Comparison of ENCODE assay signal across 1 cellular context in the genomic region with DNA sequence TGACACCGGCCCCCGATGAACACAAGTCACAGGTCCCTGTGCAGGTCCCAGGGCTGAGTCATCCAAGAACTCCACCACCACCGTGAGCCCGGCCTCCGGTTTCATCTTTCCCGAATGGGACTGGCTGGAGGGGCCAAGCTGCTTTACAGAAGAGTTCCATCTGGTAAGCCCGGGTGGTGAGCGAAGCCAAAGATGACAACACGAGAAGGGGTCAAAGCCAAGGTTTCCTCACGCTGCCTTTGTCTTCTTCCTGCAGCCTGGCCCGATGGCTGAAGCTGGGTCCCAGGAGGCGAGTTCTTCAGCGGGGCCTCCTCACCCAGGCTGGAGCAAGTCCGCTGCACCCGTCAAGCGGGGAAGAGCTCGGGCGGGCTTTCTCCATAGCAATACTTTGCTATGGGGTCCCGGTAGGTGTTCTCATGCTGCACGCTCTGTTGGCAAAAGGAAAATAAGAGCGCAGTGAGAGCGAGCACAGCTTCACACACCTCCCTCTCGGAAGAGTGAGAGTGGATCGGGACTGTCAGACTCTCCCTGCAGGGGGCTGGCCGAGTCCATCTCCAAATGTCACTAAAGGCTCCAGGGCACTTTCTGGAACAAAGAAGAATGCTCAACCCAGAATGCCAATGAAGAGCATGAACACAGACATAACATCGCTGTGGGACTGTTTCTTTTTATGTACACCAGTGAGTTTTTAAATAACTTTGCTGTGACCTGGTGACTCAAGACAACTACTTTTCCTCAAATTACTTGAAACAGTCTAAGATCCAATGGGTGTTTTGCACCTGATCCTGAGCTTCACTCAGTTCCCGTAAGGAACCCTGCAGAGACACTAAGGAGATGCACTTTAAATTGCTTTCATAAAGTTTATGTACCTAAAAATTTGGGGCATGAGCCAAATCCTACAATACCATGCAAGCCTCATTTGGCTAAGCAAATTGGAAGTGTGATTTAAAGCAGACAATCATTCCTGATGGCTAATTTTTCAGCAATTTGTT.
TF ChIP-seq lines count a peak whose summit lies in the region.

No MANE protein-coding gene starts in this region.

TF ChIP-seq in HEK293, 187 proteins besides CTCF, POLR2A, EP300 and RAD21 (continued from another document and continues in another):
- TF ChIP-seq TSHZ1 (tag by site-specific recombination; IDR thresholded peaks at IDR 0.05; ENCODE audit: borderline replicate concordance) (peak; percentile 59; the same call in 1 of the 2 replicates), KLF7 (tag by site-specific recombination; IDR thresholded peaks at IDR 0.05; ENCODE audit: borderline replicate concordance) (no peak), ZNF26 (tag by site-specific recombination; IDR thresholded peaks at IDR 0.05) (no peak), ZNF324 (tag by site-specific recombination; IDR thresholded peaks at IDR 0.05) (0 out of 2 replicates have a peak, but pooled peaks have one; percentile 25), ZNF558 (tag by site-specific recombination; IDR thresholded peaks at IDR 0.05) (no peak), ZNF362 (tag by site-specific recombination; IDR thresholded peaks at IDR 0.05) (no peak), ZNF292 (tag by site-specific recombination; IDR thresholded peaks at IDR 0.05; ENCODE audit: borderline replicate concordance, low read depth) (no peak), ZNF366 (tag by site-specific recombination; conservative IDR thresholded peaks at IDR 0.05) (peak; percentile 66), ZNF660 (tag by site-specific recombination; IDR thresholded peaks at IDR 0.05) (peak; percentile 83), KLF8 (tag by site-specific recombination; IDR thresholded peaks at IDR 0.05) (0 out of 2 replicates have a peak, but pooled peaks have one; percentile 21), ZNF184 (tag by site-specific recombination; IDR thresholded peaks at IDR 0.05) (no peak), ZNF549 (tag by site-specific recombination; IDR thresholded peaks at IDR 0.05) (no peak), FEZF1 (tag by site-specific recombination; IDR thresholded peaks at IDR 0.05) (peak; percentile 72), YY2 (tag by site-specific recombination; IDR thresholded peaks at IDR 0.05) (no peak), ZFHX2 (tag by site-specific recombination; conservative IDR thresholded peaks at IDR 0.05) (no peak), ZNF398 (tag by site-specific recombination; IDR thresholded peaks at IDR 0.05) (no peak), ZNF335 (tag by site-specific recombination; conservative IDR thresholded peaks at IDR 0.05) (peak; percentile 56), ZNF692 (tag by site-specific recombination; IDR thresholded peaks at IDR 0.05) (peak; percentile 49; the same call in 1 of the 2 replicates), ZNF175 (tag by site-specific recombination; IDR thresholded peaks at IDR 0.05) (no peak), ZNF785 (tag by site-specific recombination; IDR thresholded peaks at IDR 0.05) (no peak), ZNF146 (tag by site-specific recombination; IDR thresholded peaks at IDR 0.05) (no peak), ZNF747 (tag by site-specific recombination; IDR thresholded peaks at IDR 0.05) (no peak), WT1 (tag by site-specific recombination; IDR thresholded peaks at IDR 0.05) (peak; percentile 88), ZFP41 (tag by site-specific recombination; IDR thresholded peaks at IDR 0.05; ENCODE audit: borderline replicate concordance) (no peak), ZNF423 (tag by site-specific recombination; IDR thresholded peaks at IDR 0.05) (no peak), ZNF214 (tag by site-specific recombination; IDR thresholded peaks at IDR 0.05; ENCODE audit: borderline replicate concordance) (no peak), EGR2 (tag by site-specific recombination; IDR thresholded peaks at IDR 0.05; ENCODE audit: low read depth) (no peak), HOXA7 (CRISPR knock-in tag; IDR thresholded peaks at IDR 0.05; ENCODE audit: borderline replicate concordance) (no peak), ZNF529 (tag by site-specific recombination; IDR thresholded peaks at IDR 0.05; ENCODE audit: insufficient replicate concordance) (no peak), BCL11B (tag by site-specific recombination; IDR thresholded peaks at IDR 0.05; ENCODE audit: low read depth) (0 out of 2 replicates have a peak, but pooled peaks have one; percentile 77), ZNF350 (tag by site-specific recombination; IDR thresholded peaks at IDR 0.05) (no peak), ZNF571 (tag by site-specific recombination; IDR thresholded peaks at IDR 0.05) (no peak), ZNF837 (tag by site-specific recombination; IDR thresholded peaks at IDR 0.05) (0 out of 2 replicates have a peak, but pooled peaks have one; percentile 86), ZNF16 (tag by site-specific recombination; IDR thresholded peaks at IDR 0.05; ENCODE audit: low read depth) (no peak), ZSCAN4 (tag by site-specific recombination; IDR thresholded peaks at IDR 0.05) (no peak)
- TF ChIP-seq, protein P1, sequence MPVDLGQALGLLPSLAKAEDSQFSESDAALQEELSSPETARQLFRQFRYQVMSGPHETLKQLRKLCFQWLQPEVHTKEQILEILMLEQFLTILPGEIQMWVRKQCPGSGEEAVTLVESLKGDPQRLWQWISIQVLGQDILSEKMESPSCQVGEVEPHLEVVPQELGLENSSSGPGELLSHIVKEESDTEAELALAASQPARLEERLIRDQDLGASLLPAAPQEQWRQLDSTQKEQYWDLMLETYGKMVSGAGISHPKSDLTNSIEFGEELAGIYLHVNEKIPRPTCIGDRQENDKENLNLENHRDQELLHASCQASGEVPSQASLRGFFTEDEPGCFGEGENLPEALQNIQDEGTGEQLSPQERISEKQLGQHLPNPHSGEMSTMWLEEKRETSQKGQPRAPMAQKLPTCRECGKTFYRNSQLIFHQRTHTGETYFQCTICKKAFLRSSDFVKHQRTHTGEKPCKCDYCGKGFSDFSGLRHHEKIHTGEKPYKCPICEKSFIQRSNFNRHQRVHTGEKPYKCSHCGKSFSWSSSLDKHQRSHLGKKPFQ (tag by site-specific recombination; IDR thresholded peaks at IDR 0.05), result peak; percentile 95
- TF ChIP-seq, protein P2, sequence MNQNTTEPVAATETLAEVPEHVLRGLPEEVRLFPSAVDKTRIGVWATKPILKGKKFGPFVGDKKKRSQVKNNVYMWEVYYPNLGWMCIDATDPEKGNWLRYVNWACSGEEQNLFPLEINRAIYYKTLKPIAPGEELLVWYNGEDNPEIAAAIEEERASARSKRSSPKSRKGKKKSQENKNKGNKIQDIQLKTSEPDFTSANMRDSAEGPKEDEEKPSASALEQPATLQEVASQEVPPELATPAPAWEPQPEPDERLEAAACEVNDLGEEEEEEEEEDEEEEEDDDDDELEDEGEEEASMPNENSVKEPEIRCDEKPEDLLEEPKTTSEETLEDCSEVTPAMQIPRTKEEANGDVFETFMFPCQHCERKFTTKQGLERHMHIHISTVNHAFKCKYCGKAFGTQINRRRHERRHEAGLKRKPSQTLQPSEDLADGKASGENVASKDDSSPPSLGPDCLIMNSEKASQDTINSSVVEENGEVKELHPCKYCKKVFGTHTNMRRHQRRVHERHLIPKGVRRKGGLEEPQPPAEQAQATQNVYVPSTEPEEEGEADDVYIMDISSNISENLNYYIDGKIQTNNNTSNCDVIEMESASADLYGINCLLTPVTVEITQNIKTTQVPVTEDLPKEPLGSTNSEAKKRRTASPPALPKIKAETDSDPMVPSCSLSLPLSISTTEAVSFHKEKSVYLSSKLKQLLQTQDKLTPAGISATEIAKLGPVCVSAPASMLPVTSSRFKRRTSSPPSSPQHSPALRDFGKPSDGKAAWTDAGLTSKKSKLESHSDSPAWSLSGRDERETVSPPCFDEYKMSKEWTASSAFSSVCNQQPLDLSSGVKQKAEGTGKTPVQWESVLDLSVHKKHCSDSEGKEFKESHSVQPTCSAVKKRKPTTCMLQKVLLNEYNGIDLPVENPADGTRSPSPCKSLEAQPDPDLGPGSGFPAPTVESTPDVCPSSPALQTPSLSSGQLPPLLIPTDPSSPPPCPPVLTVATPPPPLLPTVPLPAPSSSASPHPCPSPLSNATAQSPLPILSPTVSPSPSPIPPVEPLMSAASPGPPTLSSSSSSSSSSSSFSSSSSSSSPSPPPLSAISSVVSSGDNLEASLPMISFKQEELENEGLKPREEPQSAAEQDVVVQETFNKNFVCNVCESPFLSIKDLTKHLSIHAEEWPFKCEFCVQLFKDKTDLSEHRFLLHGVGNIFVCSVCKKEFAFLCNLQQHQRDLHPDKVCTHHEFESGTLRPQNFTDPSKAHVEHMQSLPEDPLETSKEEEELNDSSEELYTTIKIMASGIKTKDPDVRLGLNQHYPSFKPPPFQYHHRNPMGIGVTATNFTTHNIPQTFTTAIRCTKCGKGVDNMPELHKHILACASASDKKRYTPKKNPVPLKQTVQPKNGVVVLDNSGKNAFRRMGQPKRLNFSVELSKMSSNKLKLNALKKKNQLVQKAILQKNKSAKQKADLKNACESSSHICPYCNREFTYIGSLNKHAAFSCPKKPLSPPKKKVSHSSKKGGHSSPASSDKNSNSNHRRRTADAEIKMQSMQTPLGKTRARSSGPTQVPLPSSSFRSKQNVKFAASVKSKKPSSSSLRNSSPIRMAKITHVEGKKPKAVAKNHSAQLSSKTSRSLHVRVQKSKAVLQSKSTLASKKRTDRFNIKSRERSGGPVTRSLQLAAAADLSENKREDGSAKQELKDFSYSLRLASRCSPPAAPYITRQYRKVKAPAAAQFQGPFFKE (tag by site-specific recombination; IDR thresholded peaks at IDR 0.05; ENCODE audit: borderline replicate concordance), result no peak
